19 cellular contexts compared by ENCODE assay signal in genomic region chr3:191076903-191077552, GRCh38.
DNase-seq lines count a peak whose midpoint lies in the region; ATAC-seq and TF ChIP-seq lines count a peak whose summit lies in the region.
"Had no signal": no experiment of that assay in that cellular context is flagged by ENCODE, and none has a peak within 500 bp of the region (broad histone marks: within the 10 kb centered on the region; RNA-seq: fewer than 3 reads in every experiment).

No MANE protein-coding gene starts in this region.

- H3K9me3 Mint-ChIP-seq in stimulated activated naive CD8-positive, alpha-beta T cell treated with anti-CD3 and anti-CD28 coated beads, Interleukin-15, amount 100 ng/mL, for 72 hours = peaks cover 30 to 43% of the 10 kb centered on the region in 2 donors
- H3K9me3 Mint-ChIP-seq in chondrocyte (ENCODE audit: low read depth) = peaks cover 23% of the 10 kb centered on the region

- H3K36me3 Mint-ChIP-seq in chondrocyte (ENCODE audit: low read depth) = no peaks in the 10 kb centered on the region
- H3K36me3 Mint-ChIP-seq: CD14-positive monocyte; CD8-positive, alpha-beta memory T cell had no signal

- no peak for TF ChIP-seq CTCF in chondrocyte (IDR thresholded peaks at IDR 0.05)

- H3K27ac Mint-ChIP-seq in stimulated activated naive CD8-positive, alpha-beta T cell treated with anti-CD3 and anti-CD28 coated beads, Interleukin-15, amount 100 ng/mL, for 72 hours = no peak overlapping the region
- H3K27ac Mint-ChIP-seq in chondrocyte (ENCODE audit: unreplicated experiment) = no peak overlapping the region
- H3K27ac Mint-ChIP-seq: CD14-positive monocyte; CD4-positive, alpha-beta T cell; HFFc6 had no signal

- DNase-seq in stimulated activated naive CD8-positive, alpha-beta T cell treated with anti-CD3 and anti-CD28 coated beads, Interleukin-15, Interleukin-2, amounts not matched to agents 100 U/mL and 50 U/mL, for 24 hours = no peak
- no peak for DNase-seq in stimulated activated naive CD8-positive, alpha-beta T cell treated with anti-CD3 and anti-CD28 coated beads, Interleukin-15, amount 100 ng/mL, for 72 hours
- DNase-seq in chondrocyte (ENCODE audit: low spot score) (peak; percentile 30), posterior vena cava (ENCODE audit: low spot score) (peak; percentile 54), COLO668 (lab: John Stamatoyannopoulos, UW; ENCODE audit: unreplicated experiment) (no peak), islet precursor cell (no peak)
- DNase-seq: AML-193; BE2C; Calu3; CD4-positive, alpha-beta T cell; CD8-positive, alpha-beta memory T cell; COR-L47; DMS53; DMS79 treated with DMSO at 0.1 percent for 48 hours; GF-D8; GOT3; HFFc6 had no signal

- H3K27me3 Mint-ChIP-seq in stimulated activated naive CD8-positive, alpha-beta T cell treated with anti-CD3 and anti-CD28 coated beads, Interleukin-15, amount 100 ng/mL, for 72 hours = no peaks in the 10 kb centered on the region
- peaks cover 4% of the 10 kb centered on the region for H3K27me3 Mint-ChIP-seq in chondrocyte (ENCODE audit: low read depth)
- H3K27me3 Mint-ChIP-seq: CD4-positive, alpha-beta T cell had no signal

- intact Hi-C loops in posterior vena cava (cut with DNase I) = no loop called here

- ATAC-seq in stimulated activated naive CD8-positive, alpha-beta T cell treated with anti-CD3 and anti-CD28 coated beads, Interleukin-15, Interleukin-2, amounts not matched to agents 100 U/mL and 50 U/mL, for 24 hours = peak; percentile 9
- no peak for ATAC-seq in stimulated activated naive CD8-positive, alpha-beta T cell treated with anti-CD3 and anti-CD28 coated beads, Interleukin-15, amount 100 ng/mL, for 72 hours
- ATAC-seq in HG02678 (IDR thresholded peaks at IDR 0.05; ENCODE audit: unreplicated experiment) = no peak

- no peak overlapping the region for H3K4me3 Mint-ChIP-seq in stimulated activated naive CD8-positive, alpha-beta T cell treated with anti-CD3 and anti-CD28 coated beads, Interleukin-15, amount 100 ng/mL, for 72 hours
- H3K4me3 Mint-ChIP-seq in chondrocyte (ENCODE audit: unreplicated experiment) = no peak overlapping the region
- H3K4me3 Mint-ChIP-seq: CD14-positive monocyte; CD4-positive, alpha-beta T cell; CD8-positive, alpha-beta memory T cell; HFFc6 had no signal

- no peaks in the 10 kb centered on the region for H3K4me1 Mint-ChIP-seq in stimulated activated naive CD8-positive, alpha-beta T cell treated with anti-CD3 and anti-CD28 coated beads, Interleukin-15, amount 100 ng/mL, for 72 hours
- no peaks in the 10 kb centered on the region for H3K4me1 Mint-ChIP-seq in chondrocyte (ENCODE audit: low read depth)
- H3K4me1 Mint-ChIP-seq: CD14-positive monocyte; CD8-positive, alpha-beta memory T cell had no signal

Comparison
In these comparisons a context has a peak if more than half of its experiments do, and no peak if none do; other contexts are left out.
1. DNase-seq: peak in chondrocyte (single experiment) and posterior vena cava (single experiment); none in stimulated activated naive CD8-positive, alpha-beta T cell treated with anti-CD3 and anti-CD28 coated beads, Interleukin-15, Interleukin-2, amounts not matched to agents 100 U/mL and 50 U/mL, for 24 hours (single experiment), stimulated activated naive CD8-positive, alpha-beta T cell treated with anti-CD3 and anti-CD28 coated beads, Interleukin-15, amount 100 ng/mL, for 72 hours (0 of 2), COLO668 (single experiment) and islet precursor cell (single experiment).